Comparison of ENCODE assay signal across 8 cellular contexts in genomic region chr2:61764035-61764800, GRCh38.
A peak's percentile ranks its signal among the peaks of the same experiment; 100 is the strongest.
DNase-seq lines count a peak whose midpoint lies in the region; ATAC-seq and TF ChIP-seq lines count a peak whose summit lies in the region.

No MANE protein-coding gene starts in this region.

- peak overlapping the region; percentile 92 for H3K27ac ChIP-seq in C4-2B

- peak; percentile 96 for DNase-seq in NCI-H69 (lab: John Stamatoyannopoulos, UW)
- DNase-seq in activated CD4-positive, alpha-beta T cell treated with anti-CD3 and anti-CD28 coated beads, Interleukin-2, amount 50 U/mL, for 1 hour = peak; percentile 95
- DNase-seq in dedifferentiated amniotic fluid mesenchymal stem cell (ENCODE audit: extremely low spot score) = peak; percentile 99
- DNase-seq in left lobe of liver (ENCODE audit: low spot score) = peak; percentile 99
- DNase-seq in stimulated activated CD4-positive, alpha-beta T cell treated with anti-CD3 and anti-CD28 coated beads, Interleukin-2, amount 100 ng/mL, for 24 hours = peak; percentile 96 to 97

- ATAC-seq in GM19372 (IDR thresholded peaks at IDR 0.05; ENCODE audit: low read depth, unreplicated experiment) (peak; percentile 95), HG03521 (IDR thresholded peaks at IDR 0.05; ENCODE audit: unreplicated experiment) (peak; percentile 99), left lobe of liver (peak; percentile 97)

- peak; percentile 10; the same call in 1 of the 2 replicates for TF ChIP-seq CTCF in C4-2B (conservative IDR thresholded peaks at IDR 0.05)

Comparison
In these comparisons a context has a peak if more than half of its experiments do, and no peak if none do; other contexts are left out.
1. Peak in every context shown above with its lines: DNase-seq, ATAC-seq and H3K27ac ChIP-seq.